In the genomic region with DNA sequence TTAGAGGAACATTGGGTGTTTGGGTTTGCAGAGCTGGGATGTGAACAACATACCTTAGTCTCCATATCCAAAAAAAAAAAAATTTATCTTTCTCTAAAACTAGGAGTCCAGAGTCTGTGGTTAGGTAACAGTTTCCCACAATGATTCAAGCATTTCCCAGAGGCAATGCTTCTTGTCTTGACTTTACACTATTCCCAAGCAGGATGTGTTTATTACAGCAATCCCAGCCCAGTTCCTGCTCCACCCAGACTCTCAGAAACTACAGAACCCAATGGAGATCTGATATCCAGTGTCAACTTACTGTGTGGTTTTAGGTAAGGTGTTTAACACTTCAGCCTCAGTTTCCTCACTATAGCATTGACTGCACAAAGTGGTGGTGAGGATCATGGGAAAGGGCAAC, we compare ENCODE assay signal across 1 cellular context.
TF ChIP-seq lines count a peak whose summit lies in the region.

No MANE protein-coding gene starts in this region.

TF ChIP-seq in GM23338, 12 proteins besides CTCF, POLR2A, EP300 and RAD21:
- TF ChIP-seq CREB1 (CRISPR knock-in tag; IDR thresholded peaks at IDR 0.05; ENCODE audit: low read depth) (no peak), JUNB (IDR thresholded peaks at IDR 0.05; ENCODE audit: unreplicated experiment) (no peak), ZNF331 (CRISPR knock-in tag; IDR thresholded peaks at IDR 0.05; ENCODE audit: low read depth) (no peak), ZNF114 (CRISPR knock-in tag; IDR thresholded peaks at IDR 0.05) (no peak)
- TF ChIP-seq, protein P1, sequence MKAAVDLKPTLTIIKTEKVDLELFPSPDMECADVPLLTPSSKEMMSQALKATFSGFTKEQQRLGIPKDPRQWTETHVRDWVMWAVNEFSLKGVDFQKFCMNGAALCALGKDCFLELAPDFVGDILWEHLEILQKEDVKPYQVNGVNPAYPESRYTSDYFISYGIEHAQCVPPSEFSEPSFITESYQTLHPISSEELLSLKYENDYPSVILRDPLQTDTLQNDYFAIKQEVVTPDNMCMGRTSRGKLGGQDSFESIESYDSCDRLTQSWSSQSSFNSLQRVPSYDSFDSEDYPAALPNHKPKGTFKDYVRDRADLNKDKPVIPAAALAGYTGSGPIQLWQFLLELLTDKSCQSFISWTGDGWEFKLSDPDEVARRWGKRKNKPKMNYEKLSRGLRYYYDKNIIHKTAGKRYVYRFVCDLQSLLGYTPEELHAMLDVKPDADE (IDR thresholded peaks at IDR 0.05) = no peak
